22 cellular contexts compared by ENCODE assay signal in the genomic region with DNA sequence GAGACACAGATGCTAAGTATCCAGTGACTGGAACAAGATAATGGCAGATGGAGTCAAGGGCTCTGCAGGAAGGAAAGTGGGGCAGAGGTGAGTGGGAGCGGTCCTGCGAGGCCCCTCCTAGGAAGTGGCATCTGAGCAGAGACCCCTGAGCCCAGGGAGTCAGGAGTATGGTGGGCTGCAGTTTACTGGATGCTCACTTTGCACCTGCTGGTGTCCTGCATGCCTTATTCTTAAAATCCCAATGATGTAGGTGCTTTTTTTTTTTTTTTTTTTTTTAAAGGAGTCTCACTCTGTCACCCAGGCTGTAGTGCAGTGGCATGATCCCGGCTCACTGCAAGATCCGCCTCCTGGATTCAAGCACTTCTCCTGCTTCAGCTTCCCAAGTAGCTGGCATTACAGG. TPM values are rescaled to one million over a fixed set of nuclear protein-coding genes. Genes with fewer than 3 reads are reported as not detected.
DNase-seq lines count a peak whose midpoint lies in the region; ATAC-seq and TF ChIP-seq lines count a peak whose summit lies in the region.
"Had no signal": no experiment of that assay in that cellular context is flagged by ENCODE, and none has a peak within 500 bp of the region (broad histone marks: within the 10 kb centered on the region; RNA-seq: fewer than 3 reads in every experiment).

No MANE protein-coding gene starts in this region.

- H3K27ac ChIP-seq in breast epithelium (peak overlapping the region; percentile 13 to 53), epithelial cell of prostate (peak overlapping the region; percentile 95)

- H3K4me1 Mint-ChIP-seq in MCF 10A (ENCODE audit: insufficient read depth, unreplicated experiment), result peaks cover 18% of the 10 kb centered on the region
- H3K4me1 Mint-ChIP-seq in naive thymus-derived CD8-positive, alpha-beta T cell, result peaks cover 20 to 38% (median 29%) of the 10 kb centered on the region in 4 donors
- peaks cover 29% of the 10 kb centered on the region for H3K4me1 Mint-ChIP-seq in osteocyte (ENCODE audit: unreplicated experiment)

- no peak for DNase-seq in breast epithelium (ENCODE audit: low spot score in 2 of 2)
- no peak for DNase-seq in MCF 10A (ENCODE audit: unreplicated experiment)
- DNase-seq in OCI-M1 (lab: John Stamatoyannopoulos, UW), result peak; percentile 15
- DNase-seq in epithelial cell of prostate (ENCODE audit: low read depth, low spot score), result no peak
- no peak for DNase-seq in naive thymus-derived CD8-positive, alpha-beta T cell
- no peak for DNase-seq in osteocyte (ENCODE audit: extremely low spot score, unreplicated experiment)
- DNase-seq: activated CD4-positive, alpha-beta T cell treated with anti-CD3 and anti-CD28 coated beads for 1 hour; CD4-positive, alpha-beta T cell; foreskin fibroblast; left cardiac atrium; NCI-H2029 treated with DMSO at 0.1 percent for 48 hours; NCI-H446; NCI-H82; SHP77 treated with DMSO at 0.1 percent for 48 hours; spleen; stimulated activated CD4-positive, alpha-beta T cell treated with anti-CD3 and anti-CD28 coated beads, Interleukin-2, amount 100 ng/mL, for 48 hours had no signal

- no peak for TF ChIP-seq CTCF in breast epithelium (IDR thresholded peaks at IDR 0.05)
- no peak for TF ChIP-seq CTCF in MCF 10A (IDR thresholded peaks at IDR 0.05; ENCODE audit: unreplicated experiment)
- no peak for TF ChIP-seq CTCF in osteocyte (IDR thresholded peaks at IDR 0.05)

- no peak for TF ChIP-seq POLR2A in breast epithelium (IDR thresholded peaks at IDR 0.05)

- POLR2A ChIA-PET in MCF 10A (lab: Yijun Ruan, JAX), result interaction anchor here (0.8 to 1.2 kb wide), 3 partner anchors 12 to 268 kb away, joined by 3 to 8 read pairs (median 3); no protein-coding TSS in a partner anchor
- POLR2A ChIA-PET in naive thymus-derived CD8-positive, alpha-beta T cell (lab: Charles Lee), result no interaction called here

- no peak overlapping the region for H3K4me3 Mint-ChIP-seq in MCF 10A (ENCODE audit: unreplicated experiment)
- no peak overlapping the region for H3K4me3 Mint-ChIP-seq in naive thymus-derived CD8-positive, alpha-beta T cell
- H3K4me3 Mint-ChIP-seq in osteocyte (ENCODE audit: unreplicated experiment), result no peak overlapping the region
- H3K4me3 Mint-ChIP-seq: activated naive CD4-positive, alpha-beta T cell treated with anti-CD3 and anti-CD28 coated beads, Interleukin-2, amount 50 U/mL, for 24 hours; CD4-positive, alpha-beta T cell; central memory CD8-positive, alpha-beta T cell; memory B cell; stimulated activated memory B cell treated with anti-CD40 and anti-IgM and Interleukin-4, amounts not matched to agents 10 μg/mL and 1 μg/mL and 100 μg/mL, for 72 hours had no signal

- H3K36me3 Mint-ChIP-seq in MCF 10A (ENCODE audit: insufficient read depth, unreplicated experiment), result peaks cover 52% of the 10 kb centered on the region
- H3K36me3 Mint-ChIP-seq in naive thymus-derived CD8-positive, alpha-beta T cell, result peaks cover 0 to 3% (median 2%) of the 10 kb centered on the region in 3 donors
- peaks cover 24% of the 10 kb centered on the region for H3K36me3 Mint-ChIP-seq in osteocyte (ENCODE audit: unreplicated experiment)
- H3K36me3 Mint-ChIP-seq: memory B cell had no signal

- ATAC-seq in naive thymus-derived CD8-positive, alpha-beta T cell, result no peak
- no peak for ATAC-seq in HG03139 (IDR thresholded peaks at IDR 0.05; ENCODE audit: unreplicated experiment)
- ATAC-seq: left cardiac atrium; stimulated activated memory B cell treated with anti-CD40 and anti-IgM and Interleukin-4, amounts not matched to agents 10 μg/mL and 1 μg/mL and 100 μg/mL, for 72 hours had no signal

- H3K4me1 ChIP-seq in breast epithelium, result peaks cover 0 to 8% of the 10 kb centered on the region in 2 donors

- H3K9me3 Mint-ChIP-seq in MCF 10A (ENCODE audit: unreplicated experiment) (no peaks in the 10 kb centered on the region), osteocyte (ENCODE audit: unreplicated experiment) (peaks cover 5% of the 10 kb centered on the region)
- H3K9me3 Mint-ChIP-seq in naive thymus-derived CD8-positive, alpha-beta T cell, result peaks cover 0 to 5% (median 0%) of the 10 kb centered on the region in 9 donors
- H3K9me3 Mint-ChIP-seq: activated naive CD4-positive, alpha-beta T cell treated with anti-CD3 and anti-CD28 coated beads, Interleukin-2, amount 50 U/mL, for 24 hours; CD4-positive, alpha-beta T cell; central memory CD8-positive, alpha-beta T cell had no signal

- intact Hi-C loops in breast epithelium (cut with DNase I; ENCODE audit: low total_unique reads), result no loop called here
- intact Hi-C loops in MCF 10A (cut with micrococcal nuclease), result no loop called here

- no peaks in the 10 kb centered on the region for H3K27me3 Mint-ChIP-seq in MCF 10A (ENCODE audit: insufficient read depth, unreplicated experiment)
- no peaks in the 10 kb centered on the region for H3K27me3 Mint-ChIP-seq in naive thymus-derived CD8-positive, alpha-beta T cell
- no peaks in the 10 kb centered on the region for H3K27me3 Mint-ChIP-seq in osteocyte (ENCODE audit: unreplicated experiment)
- H3K27me3 Mint-ChIP-seq: activated naive CD4-positive, alpha-beta T cell treated with anti-CD3 and anti-CD28 coated beads, Interleukin-2, amount 50 U/mL, for 24 hours; CD4-positive, alpha-beta T cell; central memory CD8-positive, alpha-beta T cell; memory B cell; stimulated activated memory B cell treated with anti-CD40 and anti-IgM and Interleukin-4, amounts not matched to agents 10 μg/mL and 1 μg/mL and 100 μg/mL, for 72 hours had no signal

- H3K27me3 ChIP-seq in breast epithelium, result no peaks in the 10 kb centered on the region
- H3K27me3 ChIP-seq: spleen had no signal

- no TSS peak for BruUV-seq in MCF 10A (replicated peaks; lab: Mats Ljungman, UMichigan)

- H3K36me3 ChIP-seq in breast epithelium, result no peaks in the 10 kb centered on the region

- H3K4me3 ChIP-seq in breast epithelium, result no peak overlapping the region
- H3K4me3 ChIP-seq: HAP-1 had no signal

- H3K27ac Mint-ChIP-seq in MCF 10A (ENCODE audit: low read depth, unreplicated experiment) (no peak overlapping the region), osteocyte (ENCODE audit: unreplicated experiment) (no peak overlapping the region)
- peak overlapping the region in 1 of 10 donors; percentile 38 for H3K27ac Mint-ChIP-seq in naive thymus-derived CD8-positive, alpha-beta T cell
- H3K27ac Mint-ChIP-seq: CD4-positive, alpha-beta T cell; memory B cell; stimulated activated memory B cell treated with anti-CD40 and anti-IgM and Interleukin-4, amounts not matched to agents 10 μg/mL and 1 μg/mL and 100 μg/mL, for 72 hours had no signal

- no peaks in the 10 kb centered on the region for H3K9me3 ChIP-seq in breast epithelium
- H3K9me3 ChIP-seq: HAP-1 had no signal

- CTCF ChIA-PET in MCF 10A (lab: Yijun Ruan, JAX), result interaction anchor here (0.6 kb wide), 1 partner anchor 85 kb away, joined by 4 read pairs; no protein-coding TSS in a partner anchor

RNA-seq across cellular contexts. Expression of gene CEBPB, which starts 5.6 kb away (rescaled TPM):
- total RNA-seq in breast epithelium, result 100 to 1,000 TPM; 137 to 177 (median 149) TPM
- total RNA-seq in MCF 10A (2022), result 221 and 226 TPM in 2 replicates
- 10 to 100 TPM; 47.1 to 49.0 TPM for total RNA-seq in naive thymus-derived CD8-positive, alpha-beta T cell
- 10 to 100 TPM; 13.1 to 17.9 (median 14.7) TPM for polyA plus RNA-seq in naive thymus-derived CD8-positive, alpha-beta T cell
- 59.1 and 60.7 TPM in 2 replicates for total RNA-seq in osteocyte

RNA-seq across cellular contexts. Expression of gene PEDS1, which starts 42.7 kb away (rescaled TPM):
- total RNA-seq in breast epithelium, result 10 to 100 TPM; 12.9 to 29.4 (median 18.0) TPM
- 26.0 and 30.5 TPM in 2 replicates for total RNA-seq in MCF 10A (2022)
- total RNA-seq in naive thymus-derived CD8-positive, alpha-beta T cell, result 10 to 100 TPM; 15.8 to 17.1 TPM
- polyA plus RNA-seq in naive thymus-derived CD8-positive, alpha-beta T cell, result 10 to 100 TPM; 13.0 to 30.2 (median 14.4) TPM
- 61.2 and 63.7 TPM in 2 replicates for total RNA-seq in osteocyte
